In genomic region chr2:207792244-207792785, GRCh38 we compare ENCODE assay signal across 9 cellular contexts. TPM values are rescaled to one million over a fixed set of nuclear protein-coding genes. Genes with fewer than 3 reads are reported as not detected.
A peak's percentile ranks its signal among the peaks of the same experiment; 100 is the strongest.
DNase-seq lines count a peak whose midpoint lies in the region; ATAC-seq and TF ChIP-seq lines count a peak whose summit lies in the region.
"Had no signal": no experiment of that assay in that cellular context is flagged by ENCODE, and none has a peak within 500 bp of the region (broad histone marks: within the 10 kb centered on the region; RNA-seq: fewer than 3 reads in every experiment).

No MANE protein-coding gene starts in this region.

- ATAC-seq in HG02852 (IDR thresholded peaks at IDR 0.05; ENCODE audit: unreplicated experiment) = peak; percentile 61
- no peak for ATAC-seq in activated T-cell treated with anti-CD3 and anti-CD28 coated beads, Interleukin-2, amount 50 U/mL, for 4 hours
- ATAC-seq in GM21381 (IDR thresholded peaks at IDR 0.05; ENCODE audit: unreplicated experiment) = no peak

- in situ Hi-C loops in SK-MEL-5 (cut with HindIII; ENCODE audit: low pct_unique_long_range_greater_than_20kb, low sequenced_read_pairs) = no loop called here

- no peaks in the 10 kb centered on the region for H3K4me1 Mint-ChIP-seq in activated T-cell treated with anti-CD3 and anti-CD28 coated beads, Interleukin-2, amount 50 U/mL, for 4 hours (ENCODE audit: low read depth)

- peaks cover 12% of the 10 kb centered on the region for H3K27me3 Mint-ChIP-seq in activated T-cell treated with anti-CD3 and anti-CD28 coated beads, Interleukin-2, amount 50 U/mL, for 4 hours (ENCODE audit: low read depth)

- intact Hi-C loops in A673 (cut with micrococcal nuclease; ENCODE audit: unreplicated experiment) = no loop called here

- peaks cover 5% of the 10 kb centered on the region for H3K4me1 ChIP-seq in A673 (ENCODE audit: insufficient read depth, low read length, poor library complexity, severe bottlenecking)

- TF ChIP-seq CTCF in A673 (conservative IDR thresholded peaks at IDR 0.05; ENCODE audit: low read depth, low read length) = no peak

- no peak overlapping the region for H3K4me3 Mint-ChIP-seq in activated T-cell treated with anti-CD3 and anti-CD28 coated beads, Interleukin-2, amount 50 U/mL, for 4 hours

- H3K9me3 Mint-ChIP-seq in activated T-cell treated with anti-CD3 and anti-CD28 coated beads, Interleukin-2, amount 50 U/mL, for 4 hours = no peaks in the 10 kb centered on the region

- H3K36me3 Mint-ChIP-seq in activated T-cell treated with anti-CD3 and anti-CD28 coated beads, Interleukin-2, amount 50 U/mL, for 4 hours (ENCODE audit: insufficient read depth) = no peaks in the 10 kb centered on the region

- DNase-seq in A673 (ENCODE audit: low spot score) = peak; percentile 59
- DNase-seq in SK-MEL-5 (ENCODE audit: low read depth, low spot score) = peak; percentile 53
- DNase-seq in hepatic stellate cell (ENCODE audit: low spot score) = peak; percentile 70
- DNase-seq in NCI-H187 (lab: John Stamatoyannopoulos, UW) = no peak
- no peak for DNase-seq in SHP77 (lab: John Stamatoyannopoulos, UW)
- no peak for DNase-seq in activated T-cell treated with anti-CD3 and anti-CD28 coated beads, Interleukin-2, amount 50 U/mL, for 4 hours
- DNase-seq: NCI-H2081 had no signal

- no peaks in the 10 kb centered on the region for H3K36me3 ChIP-seq in A673 (ENCODE audit: insufficient read depth, low read length, poor library complexity, severe bottlenecking)

- POLR2A ChIA-PET in A673 (lab: Charles Lee; ENCODE audit: low non-redundant PET) = interaction anchor here (1.1 kb wide), 1 partner anchor 13 kb away, joined by 4 read pairs; no protein-coding TSS in a partner anchor

- no peaks in the 10 kb centered on the region for H3K27me3 ChIP-seq in A673 (replicated peaks; ENCODE audit: insufficient read depth, low read depth, low read length, poor library complexity)

- BruUV-seq in A673 (replicated peaks; lab: Mats Ljungman, UMichigan) = TSS peak; percentile 90

- CTCF ChIA-PET in A673 (lab: Charles Lee) = no interaction called here

- no peaks in the 10 kb centered on the region for H3K9me3 ChIP-seq in A673 (ENCODE audit: low read depth, low read length, poor library complexity, severe bottlenecking)

- H3K27ac ChIP-seq in A673 (ENCODE audit: low read depth, low read length, poor library complexity, severe bottlenecking) = no peak overlapping the region

- no peak overlapping the region for H3K4me3 ChIP-seq in A673 (ENCODE audit: low read depth, low read length, poor library complexity, severe bottlenecking)

RNA-seq across cellular contexts. Expression of gene FZD5, which starts 22.6 kb away (rescaled TPM):
- 0.86 and 1.8 TPM in 2 replicates for total RNA-seq in A673 (2021)
- 4.8 and 4.9 TPM in 2 replicates for total RNA-seq in SK-MEL-5 (2014; rRNA removed; shearing (Covaris generic))
- polyA plus RNA-seq in SK-MEL-5 (2015; cell fraction: cytosol; rRNA removed) = 4.2 and 4.6 TPM in 2 replicates
- 2.6 and 3.1 TPM in 2 replicates for polyA plus RNA-seq in SK-MEL-5 (2015; cell fraction: nucleus; rRNA removed)
- total RNA-seq in activated T-cell treated with anti-CD3 and anti-CD28 coated beads, Interleukin-2, amount 50 U/mL, for 4 hours = under 1 TPM; 0.56 to 0.79 (median 0.71) TPM

Comparison
In these comparisons a context has a peak if more than half of its experiments do, and no peak if none do; other contexts are left out.
1. DNase-seq: peak in A673 (single experiment), SK-MEL-5 (single experiment) and hepatic stellate cell (single experiment); none in NCI-H187 (0 of 2), SHP77 (0 of 2) and activated T-cell treated with anti-CD3 and anti-CD28 coated beads, Interleukin-2, amount 50 U/mL, for 4 hours (single experiment).